ENCODE assay signal across 17 cellular contexts in the genomic region with DNA sequence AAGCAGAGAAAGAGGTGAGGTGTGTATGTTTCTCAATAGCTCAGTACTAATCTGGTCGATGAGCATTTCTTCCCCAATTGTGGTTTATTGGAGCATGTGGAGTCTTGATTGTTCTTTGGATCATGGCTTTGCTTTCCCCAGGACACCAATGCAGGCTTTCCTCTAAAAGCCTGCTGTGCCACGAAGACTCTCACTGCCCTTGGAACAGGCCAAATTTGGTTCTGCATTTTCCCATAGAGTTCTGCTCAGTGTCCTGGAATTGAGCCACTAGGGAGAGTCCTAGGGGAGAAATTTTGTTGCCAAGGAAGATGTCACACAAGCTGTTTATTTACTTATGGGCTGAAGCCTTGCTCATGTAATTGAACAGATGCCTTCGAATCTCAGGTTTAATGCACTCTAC.
DNase-seq lines count a peak whose midpoint lies in the region; ATAC-seq and TF ChIP-seq lines count a peak whose summit lies in the region.
"Had no signal": no experiment of that assay in that cellular context is flagged by ENCODE, and none has a peak within 500 bp of the region (broad histone marks: within the 10 kb centered on the region; RNA-seq: fewer than 3 reads in every experiment).

No MANE protein-coding gene starts in this region.

- no peaks in the 10 kb centered on the region for H3K36me3 ChIP-seq in GM23338 (ENCODE audit: insufficient read depth)
- H3K36me3 ChIP-seq: neutrophil, Peyer's patch had no signal

- no peaks in the 10 kb centered on the region for H3K9me2 ChIP-seq in GM23338 (ENCODE audit: insufficient read depth)

- 0 out of 2 replicates have a peak overlapping the region, but pooled peaks have one; percentile 11 for H2AFZ ChIP-seq in GM23338

- H3K9me3 Mint-ChIP-seq in GM23338: no peaks in the 10 kb centered on the region
- H3K9me3 Mint-ChIP-seq: central memory CD8-positive, alpha-beta T cell had no signal

- no peaks in the 10 kb centered on the region for H4K20me1 ChIP-seq in GM23338 (replicated peaks; ENCODE audit: insufficient read depth)

- H3K36me3 Mint-ChIP-seq in GM23338 (ENCODE audit: low read depth): no peaks in the 10 kb centered on the region
- H3K36me3 Mint-ChIP-seq: activated naive CD4-positive, alpha-beta T cell treated with anti-CD3 and anti-CD28 coated beads, Interleukin-2, amount 50 U/mL, for 24 hours had no signal

- H3K27ac ChIP-seq in GM23338 (ENCODE audit: low read depth): no peak overlapping the region
- H3K27ac ChIP-seq: neutrophil, Peyer's patch, skin epidermis had no signal

- H3K4me3 Mint-ChIP-seq in GM23338: no peak overlapping the region
- H3K4me3 Mint-ChIP-seq: activated naive CD4-positive, alpha-beta T cell treated with anti-CD3 and anti-CD28 coated beads, Interleukin-2, amount 50 U/mL, for 24 hours; central memory CD8-positive, alpha-beta T cell had no signal

- no peak overlapping the region for H3K27ac Mint-ChIP-seq in GM23338
- H3K27ac Mint-ChIP-seq: activated naive CD4-positive, alpha-beta T cell treated with anti-CD3 and anti-CD28 coated beads, Interleukin-2, amount 50 U/mL, for 24 hours had no signal

- no peaks in the 10 kb centered on the region for H3K79me2 ChIP-seq in GM23338 (replicated peaks; ENCODE audit: insufficient read depth)

- H3K27me3 Mint-ChIP-seq in GM23338 (ENCODE audit: insufficient read depth, low read depth, poor library complexity): no peaks in the 10 kb centered on the region
- H3K27me3 Mint-ChIP-seq: activated naive CD4-positive, alpha-beta T cell treated with anti-CD3 and anti-CD28 coated beads, Interleukin-2, amount 50 U/mL, for 24 hours; central memory CD8-positive, alpha-beta T cell had no signal

- no peaks in the 10 kb centered on the region for H3K4me1 ChIP-seq in GM23338 (ENCODE audit: insufficient read depth)
- H3K4me1 ChIP-seq: Peyer's patch had no signal

- TF ChIP-seq CTCF in GM23338 (conservative IDR thresholded peaks at IDR 0.05; ENCODE audit: low read depth in 2 of 2) (no peak), epithelial cell of esophagus (IDR thresholded peaks at IDR 0.05; ENCODE audit: insufficient read depth, low read depth, low read length, missing control alignments) (no peak)

- peak; percentile 5 for DNase-seq in GM23338 (ENCODE audit: low spot score)
- DNase-seq in NCI-H446 treated with DMSO at 0.1 percent for 48 hours (lab: John Stamatoyannopoulos, UW): peak; percentile 72
- peak; percentile 12 for DNase-seq in epithelial cell of esophagus (ENCODE audit: low read depth)
- DNase-seq in pons (ENCODE audit: low spot score): peak; percentile 48
- no peak for DNase-seq in NCI-H2196 treated with DMSO at 0.1 percent for 48 hours (lab: John Stamatoyannopoulos, UW; ENCODE audit: unreplicated experiment)
- DNase-seq in AG08396 (ENCODE audit: low spot score): no peak
- no peak for DNase-seq in NCI-H187 (lab: John Stamatoyannopoulos, UW)
- DNase-seq: activated CD8-positive, alpha-beta memory T cell treated with anti-CD3 and anti-CD28 coated beads, Interleukin-2, amount 50 U/mL, for 48 hours; NCI-H345; Peyer's patch had no signal

- ATAC-seq in GM23338 (peak; percentile 41; the same call in 1 of the 3 replicates), HG02798 (IDR thresholded peaks at IDR 0.05; ENCODE audit: poor library complexity, unreplicated experiment) (no peak)
- ATAC-seq: esophagus mucosa had no signal

- H3F3A ChIP-seq in GM23338 (replicated peaks; ENCODE audit: low read depth): no peaks in the 10 kb centered on the region

- H3K4me2 ChIP-seq in GM23338: no peak overlapping the region

- no peak overlapping the region for H3K4me3 ChIP-seq in GM23338
- H3K4me3 ChIP-seq in epithelial cell of esophagus (ENCODE audit: low read length): no peak overlapping the region
- H3K4me3 ChIP-seq: lung, Peyer's patch, skin epidermis had no signal

- no peaks in the 10 kb centered on the region for H3K4me1 Mint-ChIP-seq in GM23338
- H3K4me1 Mint-ChIP-seq: activated naive CD4-positive, alpha-beta T cell treated with anti-CD3 and anti-CD28 coated beads, Interleukin-2, amount 50 U/mL, for 24 hours; central memory CD8-positive, alpha-beta T cell had no signal

- H3K27me3 ChIP-seq in GM23338 (ENCODE audit: insufficient read depth): no peaks in the 10 kb centered on the region
- H3K27me3 ChIP-seq: neutrophil, Peyer's patch had no signal

TF ChIP-seq in GM23338, 12 proteins besides CTCF, POLR2A, EP300 and RAD21:
- TF ChIP-seq ZNF331 (CRISPR knock-in tag; IDR thresholded peaks at IDR 0.05; ENCODE audit: low read depth): no peak

Comparison
In these comparisons a context has a peak if more than half of its experiments do, and no peak if none do; other contexts are left out.
1. DNase-seq: peak in GM23338 (single experiment), NCI-H446 treated with DMSO at 0.1 percent for 48 hours (single experiment), epithelial cell of esophagus (single experiment) and pons (single experiment); none in NCI-H2196 treated with DMSO at 0.1 percent for 48 hours (single experiment), AG08396 (single experiment) and NCI-H187 (0 of 2).